18 cellular contexts compared by ENCODE assay signal in the genomic region with DNA sequence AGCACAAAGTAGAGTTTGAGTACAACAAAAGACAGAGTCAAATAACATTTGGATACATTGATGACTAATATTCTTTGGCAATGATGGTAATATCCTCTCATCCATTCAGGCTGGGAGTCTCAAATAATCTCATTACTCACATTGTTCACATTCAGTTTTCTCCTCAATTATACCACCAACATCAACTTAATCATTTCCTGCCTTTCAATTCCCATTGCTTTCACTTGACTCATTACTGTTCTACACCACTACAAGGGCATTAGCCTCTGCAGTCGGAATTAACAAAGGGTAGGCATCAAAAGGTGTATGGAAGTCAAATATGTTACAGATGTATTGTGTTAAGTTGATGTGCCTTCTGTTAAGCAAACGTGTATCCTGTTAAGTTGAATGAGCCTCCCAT.
DNase-seq lines count a peak whose midpoint lies in the region; ATAC-seq, FAIRE-seq and TF ChIP-seq lines count a peak whose summit lies in the region.
"Had no signal": no experiment of that assay in that cellular context is flagged by ENCODE, and none has a peak within 500 bp of the region (broad histone marks: within the 10 kb centered on the region; RNA-seq: fewer than 3 reads in every experiment).

No MANE protein-coding gene starts in this region.

- H3K4me2 ChIP-seq in fibroblast of lung (ENCODE audit: extremely low read depth, insufficient read depth, low read length), result no peak overlapping the region
- H3K4me2 ChIP-seq: KMS-11, neural progenitor cell had no signal

- H3K27me3 ChIP-seq in RWPE2 (ENCODE audit: insufficient read depth, poor library complexity, severe bottlenecking) (no peaks in the 10 kb centered on the region), fibroblast of lung (ENCODE audit: control insufficient read depth, insufficient read depth, low read length) (no peaks in the 10 kb centered on the region), WERI-Rb-1 (ENCODE audit: insufficient read depth, low read depth, severe bottlenecking) (no peaks in the 10 kb centered on the region), MG63 (no peaks in the 10 kb centered on the region)
- H3K27me3 ChIP-seq: left lung, neural progenitor cell, thyroid gland had no signal

- H3K27ac ChIP-seq in RWPE2 (ENCODE audit: poor library complexity, severe bottlenecking) (peak overlapping the region; percentile 72), fibroblast of lung (ENCODE audit: insufficient read depth, low read length) (no peak overlapping the region), WERI-Rb-1 (no peak overlapping the region)
- H3K27ac ChIP-seq: 22Rv1, KMS-11, left lung, neural progenitor cell, thyroid gland had no signal

- H3K4me3 ChIP-seq in RWPE2 (ENCODE audit: severe bottlenecking), result no peak overlapping the region
- no peak overlapping the region for H3K4me3 ChIP-seq in fibroblast of lung (replicated peaks in 1 of 4; ENCODE audit: control extremely low read depth in 1 of 4, insufficient read depth in 1 of 4, low read depth in 3 of 4, low read length in 4 of 4)
- H3K4me3 ChIP-seq in WERI-Rb-1 (ENCODE audit: low read depth, low read length), result no peak overlapping the region
- no peak overlapping the region for H3K4me3 ChIP-seq in MG63
- H3K4me3 ChIP-seq: left lung, neural progenitor cell, thyroid gland had no signal

- no peak overlapping the region for H3K9ac ChIP-seq in fibroblast of lung (ENCODE audit: insufficient read depth, low read length)
- H3K9ac ChIP-seq: KMS-11, neural progenitor cell had no signal

- FAIRE-seq in urothelium cell line (lab: Jason Lieb, UNC), result no peak

- H3K79me2 ChIP-seq in fibroblast of lung (ENCODE audit: control insufficient read depth, insufficient read depth, low read length), result no peaks in the 10 kb centered on the region

- DNase-seq in NCI-H1436 (lab: John Stamatoyannopoulos, UW) (peak; percentile 28), NCI-H1436 treated with DMSO at 0.1 percent for 48 hours (lab: John Stamatoyannopoulos, UW) (no peak), RWPE2 (ENCODE audit: low spot score) (no peak), fibroblast of lung (ENCODE audit: low read depth in 2 of 2) (peak; percentile 37 to 98), urothelium cell line (ENCODE audit: low spot score) (peak; percentile 13), WERI-Rb-1 (no peak), MG63 (no peak)
- DNase-seq: activated naive CD4-positive, alpha-beta T cell treated with anti-CD3 and anti-CD28 coated beads, Interleukin-2, amount 10 ng/mL, durations not matched to agents 7 days and 5 days; DMS79 treated with DMSO at 0.1 percent for 48 hours; left lung; NCI-H2081 treated with DMSO at 0.1 percent for 48 hours; OCI-M1; T-helper 2 cell; thyroid gland had no signal

- H3K4me1 ChIP-seq in RWPE2 (ENCODE audit: insufficient read depth, poor library complexity, severe bottlenecking), result peaks cover 10% of the 10 kb centered on the region
- no peaks in the 10 kb centered on the region for H3K4me1 ChIP-seq in fibroblast of lung (ENCODE audit: control insufficient read depth, extremely low read depth, insufficient read depth, low read length)
- H3K4me1 ChIP-seq: left lung, neural progenitor cell, thyroid gland had no signal

- TF ChIP-seq CTCF in RWPE2 (IDR thresholded peaks at IDR 0.05; ENCODE audit: poor library complexity, severe bottlenecking), result no peak
- no peak for TF ChIP-seq CTCF in fibroblast of lung (conservative IDR thresholded peaks at IDR 0.05 in 1 of 2, IDR thresholded peaks at IDR 0.05 in 1 of 2; ENCODE audit: low read depth in 1 of 2, low read length in 2 of 2)
- TF ChIP-seq CTCF in WERI-Rb-1 (IDR thresholded peaks at IDR 0.05; ENCODE audit: low read depth, low read length), result no peak

- peak; percentile 99 for ATAC-seq in RWPE2 (ENCODE audit: low read depth)
- no peak for ATAC-seq in HG02870 (IDR thresholded peaks at IDR 0.05; ENCODE audit: unreplicated experiment)
- ATAC-seq: left lung had no signal

- H4K20me1 ChIP-seq in fibroblast of lung (ENCODE audit: control insufficient read depth, extremely low read depth, insufficient read depth, low read length), result no peaks in the 10 kb centered on the region

- H2AFZ ChIP-seq in fibroblast of lung (ENCODE audit: low read length), result no peak overlapping the region
- H2AFZ ChIP-seq: neural progenitor cell had no signal

- H3K36me3 ChIP-seq in RWPE2 (ENCODE audit: low read depth) (no peaks in the 10 kb centered on the region), fibroblast of lung (ENCODE audit: control insufficient read depth, insufficient read depth, low read length) (no peaks in the 10 kb centered on the region), WERI-Rb-1 (no peaks in the 10 kb centered on the region), MG63 (no peaks in the 10 kb centered on the region)
- H3K36me3 ChIP-seq: left lung, neural progenitor cell, thyroid gland had no signal

- H3K9me3 ChIP-seq in RWPE2 (ENCODE audit: severe bottlenecking), result no peaks in the 10 kb centered on the region
- no peaks in the 10 kb centered on the region for H3K9me3 ChIP-seq in fibroblast of lung (ENCODE audit: control insufficient read depth, insufficient read depth, low read depth, low read length)
- peaks cover 17% of the 10 kb centered on the region for H3K9me3 ChIP-seq in WERI-Rb-1 (ENCODE audit: severe bottlenecking)
- H3K9me3 ChIP-seq in MG63, result peaks cover 2% of the 10 kb centered on the region; the same call in 1 of the 2 replicates
- H3K9me3 ChIP-seq: thyroid gland had no signal

Comparison
In these comparisons a context has a peak if more than half of its experiments do, and no peak if none do; other contexts are left out.
1. DNase-seq: peak in NCI-H1436 (single experiment), fibroblast of lung (2 of 2) and urothelium cell line (single experiment); none in NCI-H1436 treated with DMSO at 0.1 percent for 48 hours (single experiment), RWPE2 (single experiment), WERI-Rb-1 (single experiment) and MG63 (single experiment).